8 cellular contexts compared by ENCODE assay signal in genomic region chr11:108871152-108871551, GRCh38.
DNase-seq lines count a peak whose midpoint lies in the region; ATAC-seq and TF ChIP-seq lines count a peak whose summit lies in the region.

No MANE protein-coding gene starts in this region.

- H3K4me1 ChIP-seq in GM23338 (ENCODE audit: insufficient read depth) (peaks cover 41% of the 10 kb centered on the region), SJSA1 (replicated peaks) (peaks cover 54% of the 10 kb centered on the region)

- peak overlapping the region; percentile 77 for H3K27ac Mint-ChIP-seq in GM23338

- H3K27me3 ChIP-seq in GM23338 (ENCODE audit: insufficient read depth), result no peaks in the 10 kb centered on the region
- no peaks in the 10 kb centered on the region for H3K27me3 ChIP-seq in SJSA1 (replicated peaks)

- peak; percentile 85 for ATAC-seq in GM23338
- no peak for ATAC-seq in stimulated activated naive CD8-positive, alpha-beta T cell treated with anti-CD3 and anti-CD28 coated beads, Interleukin-15, Interleukin-2, amounts not matched to agents 100 U/mL and 50 U/mL, for 24 hours

- H3K79me2 ChIP-seq in GM23338 (replicated peaks; ENCODE audit: insufficient read depth), result no peaks in the 10 kb centered on the region

- no peaks in the 10 kb centered on the region for H3K9me3 ChIP-seq in SJSA1 (replicated peaks)

- no peaks in the 10 kb centered on the region for H3F3A ChIP-seq in GM23338 (replicated peaks; ENCODE audit: low read depth)

- TF ChIP-seq CTCF in GM23338 (conservative IDR thresholded peaks at IDR 0.05; ENCODE audit: low read depth in 2 of 2), result peak; percentile 75
- TF ChIP-seq CTCF in fibroblast of the aortic adventitia (IDR thresholded peaks at IDR 0.05; ENCODE audit: insufficient read depth, low read length), result peak; percentile 72

- H3K9me3 Mint-ChIP-seq in GM23338, result no peaks in the 10 kb centered on the region

- DNase-seq in Ammon's horn (ENCODE audit: low spot score) (peak; percentile 24), GM23338 (ENCODE audit: low spot score) (peak; percentile 74), SJSA1 (ENCODE audit: low read depth in 1 of 2, low spot score in 2 of 2) (peak; percentile 35 to 42), fibroblast of the aortic adventitia (ENCODE audit: low read depth) (peak; percentile 72), DMS79 treated with DMSO at 0.1 percent for 48 hours (lab: John Stamatoyannopoulos, UW) (no peak), KBM-7 (no peak)
- DNase-seq in stimulated activated naive CD8-positive, alpha-beta T cell treated with anti-CD3 and anti-CD28 coated beads, Interleukin-15, Interleukin-2, amounts not matched to agents 100 U/mL and 50 U/mL, for 24 hours, result peak; percentile 17
- DNase-seq in central memory CD4-positive, alpha-beta T cell, result no peak

- H4K20me1 ChIP-seq in GM23338 (replicated peaks; ENCODE audit: insufficient read depth), result no peaks in the 10 kb centered on the region

- H3K36me3 ChIP-seq in GM23338 (ENCODE audit: insufficient read depth), result no peaks in the 10 kb centered on the region
- H3K36me3 ChIP-seq in SJSA1, result no peaks in the 10 kb centered on the region

- H3K36me3 Mint-ChIP-seq in GM23338 (ENCODE audit: low read depth), result no peaks in the 10 kb centered on the region

- peaks cover 2% of the 10 kb centered on the region for H3K27me3 Mint-ChIP-seq in GM23338 (ENCODE audit: insufficient read depth, low read depth, poor library complexity)

- no peaks in the 10 kb centered on the region for H3K9me2 ChIP-seq in GM23338 (ENCODE audit: insufficient read depth)

- H2AFZ ChIP-seq in GM23338, result no peak overlapping the region

- peaks cover 60% of the 10 kb centered on the region for H3K4me1 Mint-ChIP-seq in GM23338

- H3K4me3 ChIP-seq in GM23338, result no peak overlapping the region
- no peak overlapping the region for H3K4me3 ChIP-seq in SJSA1
- H3K4me3 ChIP-seq in fibroblast of the aortic adventitia (ENCODE audit: low read depth, low read length), result no peak overlapping the region

- H3K4me3 Mint-ChIP-seq in GM23338, result no peak overlapping the region

- in situ Hi-C loops in KBM-7 (cut with MboI; ENCODE audit: low pct_unique_long_range_greater_than_20kb, low sequenced_read_pairs), result no loop called here

- H3K27ac ChIP-seq in GM23338 (ENCODE audit: low read depth) (no peak overlapping the region), SJSA1 (peak overlapping the region; percentile 86)

- H3K4me2 ChIP-seq in GM23338, result no peak overlapping the region

TF ChIP-seq in GM23338, 12 proteins besides CTCF, POLR2A, EP300 and RAD21:
- TF ChIP-seq REST (IDR thresholded peaks at IDR 0.05; ENCODE audit: unreplicated experiment) (no peak), POLR2AphosphoS5 (IDR thresholded peaks at IDR 0.05; ENCODE audit: low read depth) (no peak), EZH2 (IDR thresholded peaks at IDR 0.05; ENCODE audit: low read depth, unreplicated experiment) (no peak), STAT1 (IDR thresholded peaks at IDR 0.05; ENCODE audit: unreplicated experiment) (no peak), JUNB (IDR thresholded peaks at IDR 0.05; ENCODE audit: unreplicated experiment) (no peak), CREB1 (CRISPR knock-in tag; IDR thresholded peaks at IDR 0.05; ENCODE audit: low read depth) (no peak), ZNF331 (CRISPR knock-in tag; IDR thresholded peaks at IDR 0.05; ENCODE audit: low read depth) (no peak)
- TF ChIP-seq, protein P1, sequence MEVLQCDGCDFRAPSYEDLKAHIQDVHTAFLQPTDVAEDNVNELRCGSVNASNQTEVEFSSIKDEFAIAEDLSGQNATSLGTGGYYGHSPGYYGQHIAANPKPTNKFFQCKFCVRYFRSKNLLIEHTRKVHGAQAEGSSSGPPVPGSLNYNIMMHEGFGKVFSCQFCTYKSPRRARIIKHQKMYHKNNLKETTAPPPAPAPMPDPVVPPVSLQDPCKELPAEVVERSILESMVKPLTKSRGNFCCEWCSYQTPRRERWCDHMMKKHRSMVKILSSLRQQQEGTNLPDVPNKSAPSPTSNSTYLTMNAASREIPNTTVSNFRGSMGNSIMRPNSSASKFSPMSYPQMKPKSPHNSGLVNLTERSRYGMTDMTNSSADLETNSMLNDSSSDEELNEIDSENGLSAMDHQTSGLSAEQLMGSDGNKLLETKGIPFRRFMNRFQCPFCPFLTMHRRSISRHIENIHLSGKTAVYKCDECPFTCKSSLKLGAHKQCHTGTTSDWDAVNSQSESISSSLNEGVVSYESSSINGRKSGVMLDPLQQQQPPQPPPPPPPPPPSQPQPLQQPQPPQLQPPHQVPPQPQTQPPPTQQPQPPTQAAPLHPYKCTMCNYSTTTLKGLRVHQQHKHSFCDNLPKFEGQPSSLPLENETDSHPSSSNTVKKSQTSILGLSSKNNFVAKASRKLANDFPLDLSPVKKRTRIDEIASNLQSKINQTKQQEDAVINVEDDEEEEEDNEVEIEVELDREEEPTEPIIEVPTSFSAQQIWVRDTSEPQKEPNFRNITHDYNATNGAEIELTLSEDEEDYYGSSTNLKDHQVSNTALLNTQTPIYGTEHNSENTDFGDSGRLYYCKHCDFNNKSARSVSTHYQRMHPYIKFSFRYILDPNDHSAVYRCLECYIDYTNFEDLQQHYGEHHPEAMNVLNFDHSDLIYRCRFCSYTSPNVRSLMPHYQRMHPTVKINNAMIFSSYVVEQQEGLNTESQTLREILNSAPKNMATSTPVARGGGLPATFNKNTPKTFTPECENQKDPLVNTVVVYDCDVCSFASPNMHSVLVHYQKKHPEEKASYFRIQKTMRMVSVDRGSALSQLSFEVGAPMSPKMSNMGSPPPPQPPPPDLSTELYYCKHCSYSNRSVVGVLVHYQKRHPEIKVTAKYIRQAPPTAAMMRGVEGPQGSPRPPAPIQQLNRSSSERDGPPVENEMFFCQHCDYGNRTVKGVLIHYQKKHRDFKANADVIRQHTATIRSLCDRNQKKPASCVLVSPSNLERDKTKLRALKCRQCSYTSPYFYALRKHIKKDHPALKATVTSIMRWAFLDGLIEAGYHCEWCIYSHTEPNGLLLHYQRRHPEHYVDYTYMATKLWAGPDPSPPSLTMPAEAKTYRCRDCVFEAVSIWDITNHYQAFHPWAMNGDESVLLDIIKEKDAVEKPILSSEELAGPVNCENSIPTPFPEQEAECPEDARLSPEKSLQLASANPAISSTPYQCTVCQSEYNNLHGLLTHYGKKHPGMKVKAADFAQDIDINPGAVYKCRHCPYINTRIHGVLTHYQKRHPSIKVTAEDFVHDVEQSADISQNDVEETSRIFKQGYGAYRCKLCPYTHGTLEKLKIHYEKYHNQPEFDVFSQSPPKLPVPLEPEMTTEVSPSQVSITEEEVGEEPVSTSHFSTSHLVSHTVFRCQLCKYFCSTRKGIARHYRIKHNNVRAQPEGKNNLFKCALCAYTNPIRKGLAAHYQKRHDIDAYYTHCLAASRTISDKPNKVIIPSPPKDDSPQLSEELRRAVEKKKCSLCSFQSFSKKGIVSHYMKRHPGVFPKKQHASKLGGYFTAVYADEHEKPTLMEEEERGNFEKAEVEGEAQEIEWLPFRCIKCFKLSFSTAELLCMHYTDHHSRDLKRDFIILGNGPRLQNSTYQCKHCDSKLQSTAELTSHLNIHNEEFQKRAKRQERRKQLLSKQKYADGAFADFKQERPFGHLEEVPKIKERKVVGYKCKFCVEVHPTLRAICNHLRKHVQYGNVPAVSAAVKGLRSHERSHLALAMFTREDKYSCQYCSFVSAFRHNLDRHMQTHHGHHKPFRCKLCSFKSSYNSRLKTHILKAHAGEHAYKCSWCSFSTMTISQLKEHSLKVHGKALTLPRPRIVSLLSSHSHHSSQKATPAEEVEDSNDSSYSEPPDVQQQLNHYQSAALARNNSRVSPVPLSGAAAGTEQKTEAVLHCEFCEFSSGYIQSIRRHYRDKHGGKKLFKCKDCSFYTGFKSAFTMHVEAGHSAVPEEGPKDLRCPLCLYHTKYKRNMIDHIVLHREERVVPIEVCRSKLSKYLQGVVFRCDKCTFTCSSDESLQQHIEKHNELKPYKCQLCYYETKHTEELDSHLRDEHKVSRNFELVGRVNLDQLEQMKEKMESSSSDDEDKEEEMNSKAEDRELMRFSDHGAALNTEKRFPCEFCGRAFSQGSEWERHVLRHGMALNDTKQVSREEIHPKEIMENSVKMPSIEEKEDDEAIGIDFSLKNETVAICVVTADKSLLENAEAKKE (CRISPR knock-in tag; IDR thresholded peaks at IDR 0.05), result no peak
- TF ChIP-seq, protein P2, sequence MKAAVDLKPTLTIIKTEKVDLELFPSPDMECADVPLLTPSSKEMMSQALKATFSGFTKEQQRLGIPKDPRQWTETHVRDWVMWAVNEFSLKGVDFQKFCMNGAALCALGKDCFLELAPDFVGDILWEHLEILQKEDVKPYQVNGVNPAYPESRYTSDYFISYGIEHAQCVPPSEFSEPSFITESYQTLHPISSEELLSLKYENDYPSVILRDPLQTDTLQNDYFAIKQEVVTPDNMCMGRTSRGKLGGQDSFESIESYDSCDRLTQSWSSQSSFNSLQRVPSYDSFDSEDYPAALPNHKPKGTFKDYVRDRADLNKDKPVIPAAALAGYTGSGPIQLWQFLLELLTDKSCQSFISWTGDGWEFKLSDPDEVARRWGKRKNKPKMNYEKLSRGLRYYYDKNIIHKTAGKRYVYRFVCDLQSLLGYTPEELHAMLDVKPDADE (IDR thresholded peaks at IDR 0.05), result no peak

Comparison
In these comparisons a context has a peak if more than half of its experiments do, and no peak if none do; other contexts are left out.
1. DNase-seq: peak in Ammon's horn (single experiment), GM23338 (single experiment), SJSA1 (2 of 2), fibroblast of the aortic adventitia (single experiment) and stimulated activated naive CD8-positive, alpha-beta T cell treated with anti-CD3 and anti-CD28 coated beads, Interleukin-15, Interleukin-2, amounts not matched to agents 100 U/mL and 50 U/mL, for 24 hours (single experiment); none in DMS79 treated with DMSO at 0.1 percent for 48 hours (single experiment), KBM-7 (single experiment) and central memory CD4-positive, alpha-beta T cell (single experiment).